Comparison of ENCODE assay signal across 1 cellular context in genomic region chr15:83993591-83993990, GRCh38.
TF ChIP-seq lines count a peak whose summit lies in the region.

No MANE protein-coding gene starts in this region.

TF ChIP-seq in GM23338, 12 proteins besides CTCF, POLR2A, EP300 and RAD21:
- no peak for TF ChIP-seq NANOG (IDR thresholded peaks at IDR 0.05; ENCODE audit: borderline replicate concordance)
- TF ChIP-seq ZNF114 (CRISPR knock-in tag; IDR thresholded peaks at IDR 0.05), result no peak
